ENCODE assay signal across 9 cellular contexts in the genomic region with DNA sequence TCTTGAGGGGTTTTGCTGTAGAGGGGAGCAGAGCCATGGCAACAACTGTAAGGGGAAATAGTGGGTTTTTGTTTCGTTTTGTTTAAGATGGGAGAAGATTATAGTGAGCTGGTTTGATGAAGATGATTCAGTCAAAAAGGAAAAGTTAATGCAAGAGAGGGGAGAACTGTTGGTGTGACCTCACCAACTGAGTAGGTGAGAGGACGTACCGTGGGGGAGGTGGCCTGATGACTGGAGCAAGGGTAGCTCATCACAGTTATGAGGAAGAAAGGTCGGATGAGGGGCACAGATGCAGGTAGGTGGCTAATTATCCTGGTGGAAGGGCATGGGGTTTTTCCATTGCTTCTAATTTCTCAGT. TPM values are rescaled to one million over a fixed set of nuclear protein-coding genes. Genes with fewer than 3 reads are reported as not detected.
DNase-seq lines count a peak whose midpoint lies in the region; ATAC-seq, FAIRE-seq and TF ChIP-seq lines count a peak whose summit lies in the region.
"Had no signal": no experiment of that assay in that cellular context is flagged by ENCODE, and none has a peak within 500 bp of the region (broad histone marks: within the 10 kb centered on the region; RNA-seq: fewer than 3 reads in every experiment).

No MANE protein-coding gene starts in this region.

- no peak for TF ChIP-seq CTCF in left ventricle myocardium inferior (IDR thresholded peaks at IDR 0.05; ENCODE audit: borderline replicate concordance)
- no peak for TF ChIP-seq CTCF in right atrium auricular region (IDR thresholded peaks at IDR 0.05)
- no peak for TF ChIP-seq CTCF in Panc1 (IDR thresholded peaks at IDR 0.05)
- no peak for TF ChIP-seq CTCF in ascending aorta (IDR thresholded peaks at IDR 0.05)

- POLR2A ChIA-PET in Panc1 (lab: Charles Lee), result interaction anchor here (1.5 kb wide), 1 partner anchor 8 kb away, joined by 4 read pairs; no protein-coding TSS in a partner anchor

- TF ChIP-seq POLR2A in GM18505 (IDR thresholded peaks at IDR 0.05; ENCODE audit: borderline replicate concordance, extremely low read depth, insufficient read depth, insufficient read length) (no peak), GM12892 (IDR thresholded peaks at IDR 0.05; ENCODE audit: low read depth, low read length) (no peak)

- no peak for ATAC-seq in Panc1
- ATAC-seq in HG02588 (IDR thresholded peaks at IDR 0.05; ENCODE audit: unreplicated experiment), result no peak
- ATAC-seq in GM18505 (IDR thresholded peaks at IDR 0.05; ENCODE audit: unreplicated experiment), result no peak

- peak overlapping the region; percentile 65 for H3K27ac ChIP-seq in left ventricle myocardium inferior (replicated peaks)
- H3K27ac ChIP-seq in right atrium auricular region, result no peak overlapping the region
- peak overlapping the region; percentile 67 for H3K27ac ChIP-seq in Panc1 (ENCODE audit: low read length)
- H3K27ac ChIP-seq in effector memory CD4-positive, alpha-beta T cell (ENCODE audit: insufficient read depth, low read length, poor library complexity, severe bottlenecking), result peak overlapping the region; percentile 66
- no peak overlapping the region for H3K27ac ChIP-seq in ascending aorta

- BruUV-seq in Panc1 (replicated peaks; lab: Mats Ljungman, UMichigan), result no TSS peak

- CTCF ChIA-PET in Panc1 (lab: Charles Lee), result no interaction called here

- DNase-seq in left ventricle myocardium inferior, result no peak
- DNase-seq in right atrium auricular region (ENCODE audit: low spot score), result no peak
- DNase-seq in Panc1 (ENCODE audit: low read depth, low spot score), result no peak
- DNase-seq in effector memory CD4-positive, alpha-beta T cell, result no peak
- no peak for DNase-seq in ascending aorta (ENCODE audit: low spot score in 2 of 2)
- no peak for DNase-seq in GM12892 (ENCODE audit: insufficient read length)
- DNase-seq: SW 1271 had no signal

- no peaks in the 10 kb centered on the region for H3K36me3 ChIP-seq in left ventricle myocardium inferior
- H3K36me3 ChIP-seq in right atrium auricular region, result no peaks in the 10 kb centered on the region
- H3K36me3 ChIP-seq in Panc1 (ENCODE audit: control insufficient read depth, insufficient read depth, low read length), result no peaks in the 10 kb centered on the region
- no peaks in the 10 kb centered on the region for H3K36me3 ChIP-seq in effector memory CD4-positive, alpha-beta T cell (ENCODE audit: control insufficient read depth, insufficient read depth, low read length)
- H3K36me3 ChIP-seq in ascending aorta, result no peaks in the 10 kb centered on the region

- in situ Hi-C loops in Panc1 (cut with HindIII; ENCODE audit: low pct_unique_long_range_greater_than_20kb, low sequenced_read_pairs), result no loop called here

- no peaks in the 10 kb centered on the region for H3K27me3 ChIP-seq in left ventricle myocardium inferior (ENCODE audit: low read depth)
- H3K27me3 ChIP-seq in right atrium auricular region, result no peaks in the 10 kb centered on the region
- H3K27me3 ChIP-seq in Panc1 (ENCODE audit: control insufficient read depth, insufficient read depth, low read length), result no peaks in the 10 kb centered on the region
- no peaks in the 10 kb centered on the region for H3K27me3 ChIP-seq in effector memory CD4-positive, alpha-beta T cell (replicated peaks; ENCODE audit: control insufficient read depth, insufficient read depth, low read length, poor library complexity, severe bottlenecking)
- no peaks in the 10 kb centered on the region for H3K27me3 ChIP-seq in ascending aorta

- intact Hi-C loops in left ventricle myocardium inferior (cut with micrococcal nuclease), result no loop called here
- intact Hi-C loops in Panc1 (cut with micrococcal nuclease; ENCODE audit: unreplicated experiment), result no loop called here
- intact Hi-C loops in ascending aorta (cut with DNase I), result no loop called here

- H3K9me3 ChIP-seq in left ventricle myocardium inferior (replicated peaks), result no peaks in the 10 kb centered on the region
- no peaks in the 10 kb centered on the region for H3K9me3 ChIP-seq in right atrium auricular region
- no peaks in the 10 kb centered on the region for H3K9me3 ChIP-seq in Panc1 (ENCODE audit: control insufficient read depth, insufficient read depth, low read depth, low read length)
- no peaks in the 10 kb centered on the region for H3K9me3 ChIP-seq in effector memory CD4-positive, alpha-beta T cell (ENCODE audit: control insufficient read depth, low read length)
- H3K9me3 ChIP-seq in ascending aorta, result no peaks in the 10 kb centered on the region

- H3K4me3 ChIP-seq in left ventricle myocardium inferior (no peak overlapping the region), right atrium auricular region (no peak overlapping the region), Panc1 (ENCODE audit: low read depth in 2 of 2, low read length in 2 of 2) (no peak overlapping the region), ascending aorta (peak overlapping the region in 1 of 2 donors; percentile 24)
- H3K4me3 ChIP-seq in effector memory CD4-positive, alpha-beta T cell (ENCODE audit: insufficient read depth, low read depth, low read length, poor library complexity, severe bottlenecking), result peak overlapping the region; percentile 33

- H3K4me1 ChIP-seq in left ventricle myocardium inferior (peaks cover 100% of the 10 kb centered on the region), right atrium auricular region (peaks cover 0 to 32% of the 10 kb centered on the region in 2 donors), Panc1 (ENCODE audit: control insufficient read depth, insufficient read depth, low read length) (peaks cover 67% of the 10 kb centered on the region), ascending aorta (no peaks in the 10 kb centered on the region)
- peaks cover 92% of the 10 kb centered on the region for H3K4me1 ChIP-seq in effector memory CD4-positive, alpha-beta T cell (ENCODE audit: control insufficient read depth, insufficient read depth, low read length, poor library complexity, severe bottlenecking)

- FAIRE-seq in GM12892 (lab: Jason Lieb, UNC), result no peak

RNA-seq across cellular contexts. Expression of a gene that starts 10.7 kb away (rescaled TPM):
- total RNA-seq in left ventricle myocardium inferior (42.0 TPM), right atrium auricular region (10 to 100 TPM; 31.2 to 54.3 TPM), Panc1 (2021; ENCODE audit: unreplicated experiment) (75.9 TPM), ascending aorta (40.7 TPM)
- polyA plus RNA-seq in Panc1 (2012; ENCODE audit: insufficient read length), result 41.0 TPM
- polyA plus RNA-seq in GM12892 (2012; ENCODE audit: missing spikeins), result 1.8 TPM

Comparison
In these comparisons a context has a peak if more than half of its experiments do, and no peak if none do; other contexts are left out.
1. H3K27ac ChIP-seq: peak in left ventricle myocardium inferior (single experiment), Panc1 (single experiment) and effector memory CD4-positive, alpha-beta T cell (single experiment); none in right atrium auricular region (0 of 2) and ascending aorta (0 of 2).